ENCODE assay signal across 23 cellular contexts in genomic region chr16:57032346-57032745, GRCh38.
"Had no signal": no experiment of that assay in that cellular context is flagged by ENCODE, and none has a peak within 500 bp of the region (broad histone marks: within the 10 kb centered on the region; RNA-seq: fewer than 3 reads in every experiment).

No MANE protein-coding gene starts in this region.

- H3K27me3 Mint-ChIP-seq: activated naive CD8-positive, alpha-beta T cell treated with anti-CD3 and anti-CD28 coated beads, Interleukin-2, amount 10 ng/mL, durations not matched to agents 7 days and 5 days; IgD-negative memory B cell had no signal

- H3K27me3 ChIP-seq: adrenal gland had no signal

- H3K4me3 ChIP-seq: adrenal gland, SK-N-MC had no signal

- H3K9me3 Mint-ChIP-seq: activated naive CD8-positive, alpha-beta T cell treated with anti-CD3 and anti-CD28 coated beads, Interleukin-2, amount 10 ng/mL, durations not matched to agents 7 days and 5 days had no signal

- ATAC-seq: Panc1, Right ventricle myocardium inferior had no signal

- H3K4me1 ChIP-seq: adrenal gland had no signal

- H3K27ac ChIP-seq: adrenal gland, SK-N-MC had no signal

- H3K9me3 ChIP-seq: adrenal gland had no signal

- DNase-seq: activated CD4-positive, alpha-beta T cell treated with anti-CD3 and anti-CD28 coated beads for 48 hours; activated CD4-positive, alpha-beta T cell treated with anti-CD3 and anti-CD28 coated beads, Interleukin-2, amount 50 U/mL, for 4 hours; activated CD4-positive, CD25-positive, alpha-beta regulatory T cell treated with anti-CD3 and anti-CD28 coated beads, Interleukin-2, amount 50 U/mL, for 72 hours; activated effector memory CD4-positive, alpha-beta T cell treated with Interleukin-2 at 50 U/mL for 16 hours; activated naive CD4-positive, alpha-beta T cell; activated naive CD8-positive, alpha-beta T cell treated with anti-CD3 and anti-CD28 coated beads, Interleukin-2, amount 10 ng/mL, durations not matched to agents 7 days and 5 days; activated T-cell treated with anti-CD3 and anti-CD28 coated beads for 4 hours; adrenal gland; anterior cingulate cortex; cerebellar nuclear complex; KG1; NCI-H1092; NCI-H1417; NCI-H1930; NCI-H510A treated with DMSO at 0.1 percent for 48 hours; NCI-H69; NK-92 treated with Interleukin-12 subunit alpha and Interleukin-12 subunit beta, amount 100 ng/mL, for 24 hours; OCI-M1; RPMI8226 had no signal

- H3K4me3 Mint-ChIP-seq: activated naive CD8-positive, alpha-beta T cell treated with anti-CD3 and anti-CD28 coated beads, Interleukin-2, amount 10 ng/mL, durations not matched to agents 7 days and 5 days; IgD-negative memory B cell had no signal
